20 cellular contexts compared by ENCODE assay signal in the genomic region with DNA sequence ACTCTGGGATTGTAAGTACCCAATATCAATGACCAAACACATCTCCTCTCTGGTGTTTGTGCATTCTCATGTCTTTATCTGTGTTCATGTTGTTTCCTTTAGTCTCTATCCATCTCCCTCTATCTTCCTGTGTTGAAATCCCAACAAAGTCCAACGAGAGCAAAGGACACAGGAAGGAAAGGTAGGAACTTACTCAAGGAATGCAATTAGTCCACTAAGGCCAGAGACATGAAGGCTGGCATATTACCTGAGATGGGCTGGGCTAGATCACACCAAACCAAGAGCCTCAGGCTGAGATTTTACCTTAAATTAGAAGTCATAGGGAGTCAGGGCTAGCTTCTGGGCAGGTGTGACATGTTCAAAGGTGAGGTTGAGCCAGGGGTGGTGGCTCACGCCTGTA. TPM values are rescaled to one million over a fixed set of nuclear protein-coding genes. Genes with fewer than 3 reads are reported as not detected.
A peak's percentile ranks its signal among the peaks of the same experiment; 100 is the strongest.
DNase-seq lines count a peak whose midpoint lies in the region; ATAC-seq, FAIRE-seq and TF ChIP-seq lines count a peak whose summit lies in the region.
"Had no signal": no experiment of that assay in that cellular context is flagged by ENCODE, and none has a peak within 500 bp of the region (broad histone marks: within the 10 kb centered on the region; RNA-seq: fewer than 3 reads in every experiment).

No MANE protein-coding gene starts in this region.

- H3K27ac ChIP-seq in colonic mucosa (peak overlapping the region; percentile 40), HepG2 (ENCODE audit: extremely low read length, insufficient read depth, low read length) (peak overlapping the region; percentile 21), small intestine (ENCODE audit: low read depth in 1 of 2, low read length in 1 of 2) (peak overlapping the region; percentile 55 to 80)

- H3K4me3 ChIP-seq in colonic mucosa = no peak overlapping the region
- H3K4me3 ChIP-seq in HepG2 (replicated peaks in 1 of 3; ENCODE audit: insufficient read depth in 1 of 3, low read depth in 2 of 3, low read length in 3 of 3) = no peak overlapping the region
- H3K4me3 ChIP-seq in small intestine (ENCODE audit: low read depth in 1 of 2, low read length in 2 of 2) = no peak overlapping the region

- H3K4me1 ChIP-seq in colonic mucosa (peaks cover 4% of the 10 kb centered on the region), HepG2 (ENCODE audit: insufficient read depth, low read length) (peaks cover 56% of the 10 kb centered on the region), small intestine (ENCODE audit: control insufficient read depth in 2 of 2, insufficient read depth in 1 of 2, low read depth in 1 of 2, low read length in 1 of 2) (peaks cover 4 to 7% of the 10 kb centered on the region in 2 donors)

- no peaks in the 10 kb centered on the region for H3K36me3 ChIP-seq in colonic mucosa
- no peaks in the 10 kb centered on the region for H3K36me3 ChIP-seq in HepG2 (replicated peaks in 1 of 2; ENCODE audit: control insufficient read depth in 1 of 2, insufficient read depth in 2 of 2, low read length in 2 of 2)
- H3K36me3 ChIP-seq in small intestine (ENCODE audit: control insufficient read depth in 2 of 2, insufficient read depth in 2 of 2, low read length in 2 of 2) = no peaks in the 10 kb centered on the region
- H3K36me3 ChIP-seq: BE2C had no signal

- intact Hi-C loops in colonic mucosa (cut with DNase I) (no loop called here), HepG2 (cut with micrococcal nuclease; ENCODE audit: unreplicated experiment) (loop anchor here (2.0 kb wide), 1 partner anchor 14 kb away; the partner anchor contains the start of gene LGALS3)

- H3K9me3 ChIP-seq in colonic mucosa (no peaks in the 10 kb centered on the region), HepG2 (ENCODE audit: low read length) (no peaks in the 10 kb centered on the region), small intestine (ENCODE audit: control insufficient read depth, low read depth) (no peaks in the 10 kb centered on the region)
- H3K9me3 ChIP-seq: BE2C had no signal

- no peak for TF ChIP-seq RAD21 in HepG2 (CRISPR knock-in tag; IDR thresholded peaks at IDR 0.05)

- TF ChIP-seq POLR2A in HepG2 (IDR thresholded peaks at IDR 0.05; ENCODE audit: insufficient read depth in 1 of 2, low read depth in 2 of 2, low read length in 2 of 2) = no peak

- TF ChIP-seq CTCF in colonic mucosa (IDR thresholded peaks at IDR 0.05) = no peak
- TF ChIP-seq CTCF in HepG2 (CRISPR knock-in tag; IDR thresholded peaks at IDR 0.05) = no peak

- no peak for DNase-seq in colonic mucosa
- peak; percentile 60 for DNase-seq in HepG2 (ENCODE audit: low spot score)
- DNase-seq in small intestine = peak; percentile 97
- DNase-seq in NAMALWA (ENCODE audit: low spot score) = no peak
- no peak for DNase-seq in NCI-H748 (lab: John Stamatoyannopoulos, UW; ENCODE audit: unreplicated experiment)
- DNase-seq in SKM-1 (lab: John Stamatoyannopoulos, UW; ENCODE audit: unreplicated experiment) = no peak
- DNase-seq: ACHN; BE2C; C1 segment of cervical spinal cord; CD4-positive, CD25-positive, alpha-beta regulatory T cell; DMS153; DMS79; GDM1; GOT3; H7; HFFc6 had no signal

- BruUV-seq in HepG2 (replicated peaks; lab: Mats Ljungman, UMichigan) = no TSS peak

- no peaks in the 10 kb centered on the region for H4K20me1 ChIP-seq in HepG2 (ENCODE audit: insufficient read depth, low read length)

- 0 out of 2 replicates have a peak overlapping the region, but pooled peaks have one; percentile 23 for H3K4me2 ChIP-seq in HepG2 (ENCODE audit: low read depth, low read length)

- WGBS in HepG2 (ENCODE audit: low lambda C conversion rate) = 18% methylated on average over 2 of the region's 2 CpGs
- WGBS in small intestine, 3 donors = 14 to 58% (median 38%) methylated on average over 2 of the region's 2 CpGs

- peak overlapping the region in 1 of 2 donors; percentile 40 for H3K9ac ChIP-seq in colonic mucosa (ENCODE audit: low read depth in 2 of 2, low read length in 2 of 2)
- no peak overlapping the region for H3K9ac ChIP-seq in HepG2 (ENCODE audit: insufficient read depth, low read depth, low read length)

- no peaks in the 10 kb centered on the region for H3K27me3 ChIP-seq in colonic mucosa
- no peaks in the 10 kb centered on the region for H3K27me3 ChIP-seq in HepG2 (ENCODE audit: control insufficient read depth in 1 of 2, insufficient read depth in 2 of 2, low read length in 2 of 2)
- no peaks in the 10 kb centered on the region for H3K27me3 ChIP-seq in small intestine (ENCODE audit: control insufficient read depth in 2 of 2, insufficient read depth in 2 of 2, low read length in 2 of 2)
- H3K27me3 ChIP-seq: BE2C had no signal

- no peak overlapping the region for H2AFZ ChIP-seq in HepG2 (ENCODE audit: low read length)

- TF ChIP-seq EP300 in HepG2 (IDR thresholded peaks at IDR 0.05; ENCODE audit: low read depth in 2 of 2, low read length in 2 of 2) (peak in 1 of 2 experiments; percentile 62; a peak in 2 of 4 replicates), HepG2 (CRISPR knock-in tag; IDR thresholded peaks at IDR 0.05; ENCODE audit: borderline replicate concordance) (peak; percentile 46; the same call in 1 of the 2 replicates)

- in situ Hi-C loops in HepG2 (cut with HindIII; ENCODE audit: extremely low pct_ligation_motif_present, low pct_unique_long_range_greater_than_20kb) = no loop called here

- CTCF ChIA-PET in HepG2 (lab: Yijun Ruan, JAX; ENCODE audit: low intra/inter-chr PET ratio, low total read pairs) = no interaction called here

- no peak for FAIRE-seq in HepG2 (lab: Jason Lieb, UNC)
- FAIRE-seq in small intestine (lab: Jason Lieb, UNC) = no peak
- FAIRE-seq: A204.1, GM18507 had no signal

- POLR2A ChIA-PET in HepG2 (lab: Yijun Ruan, JAX) = interaction anchor here (3.9 kb wide), 1 partner anchor 12 kb away, joined by 19 read pairs; no protein-coding TSS in a partner anchor

- H3K79me2 ChIP-seq in HepG2 (ENCODE audit: insufficient read depth, low read length) = no peaks in the 10 kb centered on the region

- ATAC-seq in HepG2 (peak; percentile 19), HG03108 (IDR thresholded peaks at IDR 0.05; ENCODE audit: unreplicated experiment) (no peak)
- ATAC-seq: HCT116 had no signal

TF ChIP-seq in HepG2, 621 proteins besides CTCF, POLR2A, EP300 and RAD21 (continues in another document):
- TF ChIP-seq ZBTB46 (CRISPR knock-in tag; IDR thresholded peaks at IDR 0.05; ENCODE audit: borderline replicate concordance) = no peak
- TF ChIP-seq THAP8 (CRISPR knock-in tag; IDR thresholded peaks at IDR 0.05; ENCODE audit: borderline replicate concordance) = no peak
- no peak for TF ChIP-seq ZNF589 (CRISPR knock-in tag; conservative IDR thresholded peaks at IDR 0.05)
- no peak for TF ChIP-seq ZNF33B (CRISPR knock-in tag; IDR thresholded peaks at IDR 0.05)
- peak; percentile 39; the same call in 1 of the 2 replicates for TF ChIP-seq NCOA2 (CRISPR knock-in tag; IDR thresholded peaks at IDR 0.05)
- TF ChIP-seq RCOR2 (CRISPR knock-in tag; IDR thresholded peaks at IDR 0.05) = peak; percentile 64; the same call in 1 of the 2 replicates
- peak; percentile 46; the same call in 1 of the 2 replicates for TF ChIP-seq HDAC2 (CRISPR knock-in tag; IDR thresholded peaks at IDR 0.05)
- TF ChIP-seq ZNF780A (CRISPR knock-in tag; IDR thresholded peaks at IDR 0.05) = no peak
- peak; percentile 80 for TF ChIP-seq HNF4A (CRISPR knock-in tag; IDR thresholded peaks at IDR 0.05)
- no peak for TF ChIP-seq ZIK1 (CRISPR knock-in tag; IDR thresholded peaks at IDR 0.05; ENCODE audit: borderline replicate concordance, low read depth)

RNA-seq across cellular contexts. Expression of gene LGALS3, which starts 14.3 kb away (rescaled TPM):
- total RNA-seq in colonic mucosa (1,000 to 10,000 TPM; 1,592 to 1,798 TPM), HepG2 (2016; rRNA removed; fragmentation: Illumina TruSeq; extraction: Trizol) (5.0 and 6.3 TPM in 2 replicates)
- total RNA-seq in HepG2 (2016; cell fraction: cytosol; rRNA removed; fragmentation: Illumina TruSeq; extraction: Trizol; ENCODE audit: low read depth) = 2.6 and 3.6 TPM in 2 replicates
- total RNA-seq in HepG2 (2016; cell fraction: insoluble cytoplasmic fraction; rRNA removed; fragmentation: Illumina TruSeq; extraction: Trizol) = 6.6 and 7.4 TPM in 2 replicates
- 2.7 and 2.8 TPM in 2 replicates for total RNA-seq in HepG2 (2016; cell fraction: membrane; rRNA removed; fragmentation: Illumina TruSeq; extraction: Trizol)
- total RNA-seq in HepG2 (2016; cell fraction: nucleus; rRNA removed; fragmentation: Illumina TruSeq; extraction: Trizol) = 2.9 TPM in 2 replicates
- polyA plus RNA-seq in HepG2 (2011; rRNA removed) (92.2 and 97.4 TPM in 2 replicates), small intestine (1,000 to 10,000 TPM in 2 of 3 donors, 100 to 1,000 TPM in 1; 593 to 2,279 (median 2,145) TPM)
- polyA plus RNA-seq in HepG2 (2011; cell fraction: cytosol; rRNA removed) = 78.8 and 85.7 TPM in 2 replicates
- polyA plus RNA-seq in HepG2 (2011; cell fraction: nucleus; rRNA removed) = 48.6 and 48.9 TPM in 2 replicates
- 16.0 and 39.9 TPM in 2 replicates for polyA plus RNA-seq in HepG2 (2012)
- polyA plus RNA-seq in HepG2 (2016; cell fraction: cytosol; fragmentation: Illumina TruSeq; extraction: Trizol; ENCODE audit: low read depth) = 5.0 and 5.9 TPM in 2 replicates
- polyA plus RNA-seq in HepG2 (2016; cell fraction: insoluble cytoplasmic fraction; fragmentation: Illumina TruSeq; extraction: Trizol; ENCODE audit: low read depth) = 10.5 and 10.8 TPM in 2 replicates
- polyA plus RNA-seq in HepG2 (2016; cell fraction: membrane; fragmentation: Illumina TruSeq; extraction: Trizol; ENCODE audit: low read depth) = 3.3 TPM in 2 replicates
- polyA plus RNA-seq in HepG2 (2016; cell fraction: nucleus; fragmentation: Illumina TruSeq; extraction: Trizol; ENCODE audit: insufficient read depth, low read depth) = 6.0 and 6.6 TPM in 2 replicates
- polyA minus RNA-seq in HepG2 (2011; rRNA and poly(A)+ RNA removed; ENCODE audit: low replicate concordance) = 42.0 and 143 TPM in 2 replicates
- polyA minus RNA-seq in HepG2 (2011; cell fraction: cytosol; rRNA and poly(A)+ RNA removed) = 30.7 and 33.1 TPM in 2 replicates
- polyA minus RNA-seq in HepG2 (2011; cell fraction: nucleus; rRNA and poly(A)+ RNA removed) = 12.0 and 17.0 TPM in 2 replicates

Comparison
In these comparisons a context has a peak if more than half of its experiments do, and no peak if none do; other contexts are left out.
1. DNase-seq: peak in HepG2 (single experiment) and small intestine (single experiment); none in colonic mucosa (single experiment), NAMALWA (single experiment), NCI-H748 (single experiment) and SKM-1 (single experiment).
2. RNA of gene LGALS3, which starts 14.3 kb away (total RNA-seq): 1,592 to 1,798 TPM in colonic mucosa; 2.6 to 7.4 TPM in HepG2; every median in the first group is over 100 times any median in the second.
3. Peak in every context shown above with its lines, with median percentiles within 50 percentile points of each other: H3K27ac ChIP-seq.